In the genomic region with DNA sequence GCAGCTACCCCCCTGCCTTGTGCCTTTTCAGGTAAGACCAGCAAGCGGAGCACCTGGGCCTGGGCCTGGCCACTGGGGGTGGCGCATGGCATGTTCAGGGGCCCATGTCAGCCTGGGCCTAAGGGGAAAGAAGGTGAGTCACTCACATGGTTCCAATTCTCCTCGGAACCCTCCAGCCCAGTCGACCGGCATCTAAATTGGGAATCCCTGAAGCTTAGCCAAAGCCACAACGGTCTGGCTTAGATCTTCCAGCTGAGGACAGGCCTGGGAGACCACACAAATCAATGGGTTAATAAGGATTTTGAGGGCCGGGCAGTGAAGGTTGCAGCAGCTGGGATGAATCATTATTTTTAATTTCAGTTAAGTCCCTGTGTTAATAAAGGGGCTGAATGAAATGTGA, we compare ENCODE assay signal across 28 cellular contexts.
DNase-seq lines count a peak whose midpoint lies in the region; ATAC-seq and TF ChIP-seq lines count a peak whose summit lies in the region.
"Had no signal": no experiment of that assay in that cellular context is flagged by ENCODE, and none has a peak within 500 bp of the region (broad histone marks: within the 10 kb centered on the region; RNA-seq: fewer than 3 reads in every experiment).

No MANE protein-coding gene starts in this region.

- H3K4me3 Mint-ChIP-seq in CD4-positive, alpha-beta T cell: no peak overlapping the region
- H3K4me3 Mint-ChIP-seq: activated CD4-positive, alpha-beta T cell treated with anti-CD3 and anti-CD28 coated beads for 36 hours; activated naive CD8-positive, alpha-beta T cell; HFFc6; natural killer cell had no signal

- no peak overlapping the region for H3K4ac ChIP-seq in mesendoderm (ENCODE audit: low read depth, low read length)

- H2AK5ac ChIP-seq in mesendoderm (ENCODE audit: low read length): no peak overlapping the region

- peak; percentile 26 for DNase-seq in BJ (ENCODE audit: low read depth)
- DNase-seq in LHCN-M2 (ENCODE audit: low read depth): peak; percentile 14
- peak; percentile 37 for DNase-seq in astrocyte of the cerebellum (ENCODE audit: low read depth)
- DNase-seq in mesendoderm: peak; percentile 50
- no peak for DNase-seq in G401 (ENCODE audit: low spot score)
- DNase-seq in CD4-positive, alpha-beta T cell: no peak
- no peak for DNase-seq in spleen
- no peak for DNase-seq in PC-3
- DNase-seq: activated CD4-positive, alpha-beta T cell treated with anti-CD3 and anti-CD28 coated beads for 36 hours; activated T-cell treated with anti-CD3 and anti-CD28 coated beads for 4 hours; anterior cingulate cortex; caudate nucleus; DMS53; HFFc6; hypothalamus; left ventricle myocardium superior; midbrain; natural killer cell; NCI-H1092; NCI-H1930; NCI-H226; NCI-H748 treated with DMSO at 0.1 percent for 48 hours had no signal

- H3K18ac ChIP-seq in mesendoderm (ENCODE audit: low read length): no peak overlapping the region

- H2BK120ac ChIP-seq in mesendoderm (ENCODE audit: low read depth, low read length): no peak overlapping the region

- H3K9ac ChIP-seq in mesendoderm (ENCODE audit: low read length) (no peak overlapping the region), PC-3 (ENCODE audit: low read length) (no peak overlapping the region)

- no peaks in the 10 kb centered on the region for H3K4me1 ChIP-seq in mesendoderm (ENCODE audit: control insufficient read depth, low read depth, low read length)
- no peaks in the 10 kb centered on the region for H3K4me1 ChIP-seq in spleen
- H3K4me1 ChIP-seq in PC-3 (ENCODE audit: insufficient read depth, low read length): no peaks in the 10 kb centered on the region
- H3K4me1 ChIP-seq: A549, gastroesophageal sphincter had no signal

- H3K4me3 ChIP-seq in BJ (ENCODE audit: low read depth, low read length): no peak overlapping the region
- no peak overlapping the region for H3K4me3 ChIP-seq in astrocyte of the cerebellum (ENCODE audit: low read depth, low read length)
- H3K4me3 ChIP-seq in mesendoderm (ENCODE audit: low read length): no peak overlapping the region
- no peak overlapping the region for H3K4me3 ChIP-seq in spleen
- H3K4me3 ChIP-seq in PC-3 (ENCODE audit: low read length): no peak overlapping the region
- H3K4me3 ChIP-seq: A549, gastroesophageal sphincter, SK-N-MC had no signal

- no peak for TF ChIP-seq POLR2A in spleen (IDR thresholded peaks at IDR 0.05)

- H3K36me3 Mint-ChIP-seq in CD4-positive, alpha-beta T cell (ENCODE audit: low read depth): no peaks in the 10 kb centered on the region
- H3K36me3 Mint-ChIP-seq: activated naive CD8-positive, alpha-beta T cell; natural killer cell; type B pancreatic cell had no signal

- in situ Hi-C loops in astrocyte of the cerebellum (cut with HindIII; ENCODE audit: low sequenced_read_pairs) (no loop called here), G401 (cut with HindIII; ENCODE audit: low sequenced_read_pairs) (no loop called here)

- no peaks in the 10 kb centered on the region for H3K9me3 ChIP-seq in CD4-positive, alpha-beta T cell (ENCODE audit: control insufficient read depth, low read length)
- no peaks in the 10 kb centered on the region for H3K9me3 ChIP-seq in spleen
- H3K9me3 ChIP-seq in PC-3 (ENCODE audit: low read length): no peaks in the 10 kb centered on the region
- H3K9me3 ChIP-seq: A549, gastroesophageal sphincter had no signal

- peaks cover 2% of the 10 kb centered on the region; the same call in 1 of the 2 replicates for H3K27me3 ChIP-seq in BJ (ENCODE audit: control insufficient read depth, insufficient read depth, low read length)
- H3K27me3 ChIP-seq in mesendoderm (ENCODE audit: insufficient read depth, low read length, poor library complexity): no peaks in the 10 kb centered on the region
- H3K27me3 ChIP-seq in CD4-positive, alpha-beta T cell (ENCODE audit: control insufficient read depth, insufficient read depth, low read length): peaks cover 4% of the 10 kb centered on the region
- peaks cover 0 to 7% (median 0%) of the 10 kb centered on the region in 7 donors for H3K27me3 ChIP-seq in spleen (replicated peaks in 1 of 7)
- H3K27me3 ChIP-seq in PC-3 (ENCODE audit: low read length): peaks cover 89% of the 10 kb centered on the region

- H3K4me2 ChIP-seq in mesendoderm (ENCODE audit: low read length): no peak overlapping the region
- H3K4me2 ChIP-seq in PC-3 (ENCODE audit: low read length): no peak overlapping the region
- H3K4me2 ChIP-seq: A549 had no signal

- H4K8ac ChIP-seq in mesendoderm (ENCODE audit: low read depth, low read length): no peak overlapping the region

- no peak for TF ChIP-seq CTCF in BJ (IDR thresholded peaks at IDR 0.05; ENCODE audit: insufficient read depth, low read depth, low read length)
- no peak for TF ChIP-seq CTCF in astrocyte of the cerebellum (IDR thresholded peaks at IDR 0.05; ENCODE audit: low read depth, low read length, missing control alignments)
- no peak for TF ChIP-seq CTCF in CD4-positive, alpha-beta T cell (IDR thresholded peaks at IDR 0.05)
- TF ChIP-seq CTCF in spleen (IDR thresholded peaks at IDR 0.05 in 8 of 11, conservative IDR thresholded peaks at IDR 0.05 in 3 of 11): no peak
- no peak for TF ChIP-seq CTCF in PC-3 (conservative IDR thresholded peaks at IDR 0.05; ENCODE audit: low read depth, low read length)

- H3K27ac Mint-ChIP-seq in CD4-positive, alpha-beta T cell: no peak overlapping the region
- H3K27ac Mint-ChIP-seq: activated CD4-positive, alpha-beta T cell treated with anti-CD3 and anti-CD28 coated beads for 36 hours; activated naive CD8-positive, alpha-beta T cell; HFFc6; natural killer cell; type B pancreatic cell had no signal

- H3K27me3 Mint-ChIP-seq in CD4-positive, alpha-beta T cell: peaks cover 3% of the 10 kb centered on the region

- no peak overlapping the region for H2AFZ ChIP-seq in PC-3 (ENCODE audit: low read length)

- no peak overlapping the region for H3K23ac ChIP-seq in mesendoderm (ENCODE audit: low read length)

- H3K36me3 ChIP-seq in BJ (ENCODE audit: control insufficient read depth, insufficient read depth, low read length): no peaks in the 10 kb centered on the region
- H3K36me3 ChIP-seq in mesendoderm (ENCODE audit: control insufficient read depth, insufficient read depth, low read length): no peaks in the 10 kb centered on the region
- no peaks in the 10 kb centered on the region for H3K36me3 ChIP-seq in spleen
- no peaks in the 10 kb centered on the region for H3K36me3 ChIP-seq in PC-3 (ENCODE audit: low read depth, low read length)
- H3K36me3 ChIP-seq: gastroesophageal sphincter had no signal

- no peaks in the 10 kb centered on the region for H3K79me2 ChIP-seq in mesendoderm (ENCODE audit: control insufficient read depth, insufficient read depth, low read length)
- no peaks in the 10 kb centered on the region for H3K79me2 ChIP-seq in PC-3 (ENCODE audit: low read length)

- WGBS in mesendoderm (ENCODE audit: extremely low coverage, insufficient coverage, low lambda C conversion rate): no CpG with 5 or more reads among the region's 7 CpGs
- 78 to 90% (median 82%) methylated on average over 7 of the region's 7 CpGs for WGBS in spleen, 5 donors

- no peaks in the 10 kb centered on the region for H3K9me2 ChIP-seq in PC-3 (replicated peaks; ENCODE audit: low read length)

- no peak overlapping the region for H2BK15ac ChIP-seq in mesendoderm (replicated peaks; ENCODE audit: low read depth)

- intact Hi-C loops in CD4-positive, alpha-beta T cell (cut with DNase I, micrococcal nuclease): no loop called here
- intact Hi-C loops in spleen (cut with DNase I; ENCODE audit: low total_unique reads): no loop called here
- intact Hi-C loops in PC-3 (cut with micrococcal nuclease): no loop called here

- no peak overlapping the region for H2BK5ac ChIP-seq in mesendoderm (ENCODE audit: low read length)

- no peak overlapping the region for H3K56ac ChIP-seq in mesendoderm (ENCODE audit: low read length)

- CTCF ChIA-PET in BJ (lab: Yijun Ruan, JAX): interaction anchor here (0.6 to 1.1 kb wide), 2 partner anchors 10 to 73 kb away, joined by 3 read pairs; no protein-coding TSS in a partner anchor
- CTCF ChIA-PET in CD4-positive, alpha-beta T cell (lab: Charles Lee): no interaction called here
- CTCF ChIA-PET in PC-3 (lab: Charles Lee): no interaction called here

- no peaks in the 10 kb centered on the region for H4K20me1 ChIP-seq in PC-3 (ENCODE audit: low read length)

- no TSS peak for BruUV-seq in PC-3 (replicated peaks; lab: Mats Ljungman, UMichigan)

- no peaks in the 10 kb centered on the region for H3F3A ChIP-seq in PC-3 (ENCODE audit: low read length, unreplicated experiment)

- POLR2A ChIA-PET in BJ (lab: Charles Lee) (no interaction called here), PC-3 (lab: Charles Lee; ENCODE audit: unreplicated experiment) (no interaction called here)
- POLR2A ChIA-PET in CD4-positive, alpha-beta T cell (lab: Charles Lee): no interaction called here

- H4K5ac ChIP-seq in mesendoderm (ENCODE audit: low read length): no peak overlapping the region

- H3K27ac ChIP-seq in mesendoderm (ENCODE audit: low read depth, low read length) (no peak overlapping the region), spleen (no peak overlapping the region), PC-3 (ENCODE audit: low read length) (no peak overlapping the region)
- no peak overlapping the region for H3K27ac ChIP-seq in CD4-positive, alpha-beta T cell (ENCODE audit: low read depth, low read length)
- H3K27ac ChIP-seq: A549, gastroesophageal sphincter, RWPE1, SK-N-MC had no signal

- no peaks in the 10 kb centered on the region for H3K79me1 ChIP-seq in mesendoderm (ENCODE audit: low read length)

- H3K9me3 Mint-ChIP-seq in CD4-positive, alpha-beta T cell: no peaks in the 10 kb centered on the region
- H3K9me3 Mint-ChIP-seq: HFFc6, natural killer cell had no signal

- no peak for ATAC-seq in CD4-positive, alpha-beta T cell (ENCODE audit: poor library complexity)
- no peak for ATAC-seq in PC-3
- ATAC-seq: A549; activated CD4-positive, alpha-beta T cell treated with anti-CD3 and anti-CD28 coated beads for 36 hours; gastroesophageal sphincter; left ventricle myocardium superior; natural killer cell had no signal

- no peaks in the 10 kb centered on the region for H3K4me1 Mint-ChIP-seq in CD4-positive, alpha-beta T cell (ENCODE audit: low read depth)
- H3K4me1 Mint-ChIP-seq: activated CD4-positive, alpha-beta T cell treated with anti-CD3 and anti-CD28 coated beads for 36 hours; natural killer cell had no signal

Comparison
In these comparisons a context has a peak if more than half of its experiments do, and no peak if none do; other contexts are left out.
1. DNase-seq: peak in BJ (single experiment), LHCN-M2 (single experiment), astrocyte of the cerebellum (single experiment) and mesendoderm (single experiment); none in G401 (single experiment), CD4-positive, alpha-beta T cell (0 of 10), spleen (single experiment) and PC-3 (single experiment).